ENCODE assay signal across 11 cellular contexts in the genomic region with DNA sequence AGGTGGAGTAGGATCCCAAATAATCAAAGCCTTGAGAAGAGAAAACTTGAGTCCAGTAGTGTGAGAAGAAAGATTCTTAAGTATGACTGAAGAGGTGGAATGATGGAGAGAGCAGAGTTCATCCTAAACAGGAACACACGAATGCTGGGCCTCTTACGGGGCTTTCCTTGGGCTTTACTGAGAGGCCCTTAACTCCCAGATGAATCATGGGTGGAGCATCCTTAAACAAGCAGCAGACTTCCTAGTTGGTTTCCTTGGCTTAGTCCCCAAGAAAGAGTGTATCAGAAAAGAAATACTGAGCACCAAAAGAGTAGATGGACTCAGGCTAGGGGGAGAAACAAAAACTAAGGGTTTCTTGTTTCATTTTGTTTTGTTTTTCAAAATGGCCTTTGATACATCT.
DNase-seq lines count a peak whose midpoint lies in the region; ATAC-seq and TF ChIP-seq lines count a peak whose summit lies in the region.
"Had no signal": no experiment of that assay in that cellular context is flagged by ENCODE, and none has a peak within 500 bp of the region (broad histone marks: within the 10 kb centered on the region; RNA-seq: fewer than 3 reads in every experiment).

No MANE protein-coding gene starts in this region.

- in situ Hi-C loops in GM23248 (cut with MboI): no loop called here

- H2BK20ac ChIP-seq in H9 (ENCODE audit: low read depth, low read length, poor library complexity, severe bottlenecking): no peak overlapping the region

- H3K27me3 Mint-ChIP-seq in H9 (ENCODE audit: low read depth): no peaks in the 10 kb centered on the region
- no peaks in the 10 kb centered on the region for H3K27me3 Mint-ChIP-seq in natural killer cell treated with Interleukin-12 subunit alpha and Interleukin-12 subunit beta and Interleukin-15 and Interleukin-18, amount 100 ng/mL, for 72 hours

- H3K27me3 ChIP-seq in GM23248 (replicated peaks; ENCODE audit: insufficient read depth): no peaks in the 10 kb centered on the region
- no peaks in the 10 kb centered on the region for H3K27me3 ChIP-seq in right cardiac atrium (ENCODE audit: control insufficient read depth, insufficient read depth)
- no peaks in the 10 kb centered on the region for H3K27me3 ChIP-seq in spleen (replicated peaks in 1 of 7)
- H3K27me3 ChIP-seq in H9 (ENCODE audit: insufficient read depth, low read length): no peaks in the 10 kb centered on the region
- H3K27me3 ChIP-seq in testis: no peaks in the 10 kb centered on the region
- H3K27me3 ChIP-seq: colonic mucosa had no signal

- H3K18ac ChIP-seq in H9 (ENCODE audit: insufficient read length, low read depth, low read length): no peak overlapping the region

- H3K4me1 ChIP-seq in GM23248 (ENCODE audit: insufficient read depth) (peaks cover 53% of the 10 kb centered on the region), right cardiac atrium (ENCODE audit: control insufficient read depth, insufficient read depth, low read length) (peaks cover 15% of the 10 kb centered on the region), spleen (peaks cover 0 to 38% (median 17%) of the 10 kb centered on the region in 6 donors), H9 (ENCODE audit: insufficient read depth, low read length) (peaks cover 15% of the 10 kb centered on the region; the same call in 1 of the 2 replicates), testis (peaks cover 12% of the 10 kb centered on the region)
- H3K4me1 ChIP-seq: colonic mucosa had no signal

- H3K23ac ChIP-seq in H9 (ENCODE audit: insufficient read length, low read depth, low read length): no peak overlapping the region

- H2BK120ac ChIP-seq in H9 (ENCODE audit: low read depth, low read length, poor library complexity, severe bottlenecking): no peak overlapping the region

- H4K20me1 ChIP-seq in GM23248 (ENCODE audit: insufficient read depth): no peaks in the 10 kb centered on the region
- H4K20me1 ChIP-seq in H9 (ENCODE audit: control insufficient read depth, insufficient read depth, insufficient read length): no peaks in the 10 kb centered on the region

- peaks cover 5 to 9% (median 6%) of the 10 kb centered on the region in 3 experiments; a peak in 5 of 7 replicates for H3K36me3 Mint-ChIP-seq in H9 (ENCODE audit: insufficient read depth in 1 of 3, low read depth in 3 of 3)
- peaks cover 13% of the 10 kb centered on the region for H3K36me3 Mint-ChIP-seq in natural killer cell treated with Interleukin-12 subunit alpha and Interleukin-12 subunit beta and Interleukin-15 and Interleukin-18, amount 100 ng/mL, for 72 hours

- intact Hi-C loops in right cardiac atrium (cut with DNase I) (loop anchor here in 1 of 4 donors (10.0 kb wide), 1 partner anchor 148 kb away; a partner anchor contains a TSS), spleen (cut with DNase I; ENCODE audit: low total_unique reads) (no loop called here), testis (cut with DNase I; ENCODE audit: low total_unique reads) (no loop called here)

- peak; percentile 93 for DNase-seq in GM23248
- DNase-seq in caudate nucleus (lab: John Stamatoyannopoulos, UW): no peak
- no peak for DNase-seq in right cardiac atrium
- DNase-seq in spleen: no peak
- DNase-seq in activated T-cell treated with anti-CD3 and anti-CD28 coated beads, Interleukin-2, amount 50 U/mL, for 48 hours: no peak
- no peak for DNase-seq in H9
- no peak for DNase-seq in natural killer cell treated with Interleukin-12 subunit alpha and Interleukin-12 subunit beta and Interleukin-15 and Interleukin-18, amount 100 ng/mL, for 72 hours (ENCODE audit: low spot score)
- no peak for DNase-seq in testis
- DNase-seq: activated T-cell treated with anti-CD3 and anti-CD28 coated beads for 4 hours, colonic mucosa, DND-41 had no signal

- H3K27ac Mint-ChIP-seq in H9: peak overlapping the region in 1 of 3 experiments; percentile 3; a peak in 1 of 7 replicates
- no peak overlapping the region for H3K27ac Mint-ChIP-seq in natural killer cell treated with Interleukin-12 subunit alpha and Interleukin-12 subunit beta and Interleukin-15 and Interleukin-18, amount 100 ng/mL, for 72 hours

- no peak overlapping the region for H3K56ac ChIP-seq in H9 (ENCODE audit: insufficient read length, low read depth, low read length)

- no peak overlapping the region for H2BK15ac ChIP-seq in H9 (ENCODE audit: low read depth, low read length)

- no peaks in the 10 kb centered on the region for H3K79me1 ChIP-seq in H9 (ENCODE audit: insufficient read depth, low read depth, low read length, poor library complexity, severe bottlenecking)

- no peak overlapping the region for H3K14ac ChIP-seq in H9 (ENCODE audit: insufficient read depth, low read length)

- ATAC-seq in right cardiac atrium: peak; percentile 53 to 80
- ATAC-seq in natural killer cell treated with Interleukin-12 subunit alpha and Interleukin-12 subunit beta and Interleukin-15 and Interleukin-18, amount 100 ng/mL, for 72 hours: no peak

- TF ChIP-seq CTCF in spleen (IDR thresholded peaks at IDR 0.05 in 8 of 11, conservative IDR thresholded peaks at IDR 0.05 in 3 of 11) (no peak), H9 (conservative IDR thresholded peaks at IDR 0.05) (no peak), testis (IDR thresholded peaks at IDR 0.05) (no peak)

- no peak overlapping the region for H2AK5ac ChIP-seq in H9 (ENCODE audit: insufficient read length, low read length)

- H3K4me2 ChIP-seq in GM23248 (ENCODE audit: unreplicated experiment) (peak overlapping the region; percentile 72), H9 (ENCODE audit: insufficient read depth, insufficient read length, low read length) (no peak overlapping the region)

- H3K36me3 ChIP-seq in GM23248 (ENCODE audit: low read depth) (peaks cover 14% of the 10 kb centered on the region), spleen (peaks cover 0 to 37% (median 8%) of the 10 kb centered on the region in 6 donors), testis (ENCODE audit: low read depth, missing control alignments) (no peaks in the 10 kb centered on the region)
- H3K36me3 ChIP-seq: colonic mucosa had no signal

- peak overlapping the region; percentile 42; the same call in 1 of the 2 replicates for H2AFZ ChIP-seq in GM23248
- H2AFZ ChIP-seq in H9 (ENCODE audit: low read length): no peak overlapping the region

- H3K4me3 Mint-ChIP-seq in H9: no peak overlapping the region
- no peak overlapping the region for H3K4me3 Mint-ChIP-seq in natural killer cell treated with Interleukin-12 subunit alpha and Interleukin-12 subunit beta and Interleukin-15 and Interleukin-18, amount 100 ng/mL, for 72 hours

- H2BK5ac ChIP-seq in H9 (ENCODE audit: insufficient read length, low read length): no peak overlapping the region

- TF ChIP-seq POLR2A in spleen (IDR thresholded peaks at IDR 0.05): no peak
- no peak for TF ChIP-seq POLR2A in testis (IDR thresholded peaks at IDR 0.05)

- H2BK12ac ChIP-seq in H9 (ENCODE audit: insufficient read length, low read depth, low read length): no peak overlapping the region

- H3K4me1 Mint-ChIP-seq in H9: peaks cover 60 to 69% of the 10 kb centered on the region in 2 experiments
- peaks cover 3 to 5% of the 10 kb centered on the region in 2 donors for H3K4me1 Mint-ChIP-seq in natural killer cell treated with Interleukin-12 subunit alpha and Interleukin-12 subunit beta and Interleukin-15 and Interleukin-18, amount 100 ng/mL, for 72 hours (ENCODE audit: low read depth in 2 of 2)

- H3K4ac ChIP-seq in H9 (ENCODE audit: low read depth, low read length): no peak overlapping the region

- H4K5ac ChIP-seq in H9 (ENCODE audit: insufficient read length, low read depth, low read length): no peak overlapping the region

- H3K79me2 ChIP-seq in GM23248 (ENCODE audit: insufficient read depth) (no peaks in the 10 kb centered on the region), H9 (ENCODE audit: insufficient read depth, low read length) (no peaks in the 10 kb centered on the region)

- H3K9me3 Mint-ChIP-seq in H9: no peaks in the 10 kb centered on the region
- no peaks in the 10 kb centered on the region for H3K9me3 Mint-ChIP-seq in natural killer cell treated with Interleukin-12 subunit alpha and Interleukin-12 subunit beta and Interleukin-15 and Interleukin-18, amount 100 ng/mL, for 72 hours

- H3K4me3 ChIP-seq in GM23248 (0 out of 2 replicates have a peak overlapping the region, but pooled peaks have one; percentile 8), right cardiac atrium (ENCODE audit: low read length) (no peak overlapping the region), spleen (no peak overlapping the region), testis (no peak overlapping the region)
- H3K4me3 ChIP-seq: colonic mucosa had no signal

- H3T11ph ChIP-seq in H9 (ENCODE audit: low read length): no peak overlapping the region

- H3K9me3 ChIP-seq in GM23248 (ENCODE audit: low read depth) (no peaks in the 10 kb centered on the region), right cardiac atrium (ENCODE audit: control insufficient read depth, low read length) (no peaks in the 10 kb centered on the region), spleen (no peaks in the 10 kb centered on the region), H9 (ENCODE audit: control insufficient read depth, low read depth, low read length) (no peaks in the 10 kb centered on the region), testis (no peaks in the 10 kb centered on the region)
- H3K9me3 ChIP-seq: colonic mucosa had no signal

- H3K9ac ChIP-seq in GM23248 (peak overlapping the region; percentile 57), H9 (ENCODE audit: extremely low read depth, insufficient read length, low read length) (no peak overlapping the region)

- H3K23me2 ChIP-seq in H9 (ENCODE audit: insufficient read length, low read depth, low read length, poor library complexity, severe bottlenecking): no peaks in the 10 kb centered on the region

- no peak overlapping the region for H4K8ac ChIP-seq in H9 (replicated peaks; ENCODE audit: insufficient read length, low read depth, low read length)

- H3K9me2 ChIP-seq in GM23248 (ENCODE audit: insufficient read depth): no peaks in the 10 kb centered on the region

- H4K91ac ChIP-seq in H9 (ENCODE audit: insufficient read length, low read depth, low read length): no peak overlapping the region

- H3K27ac ChIP-seq in GM23248: peak overlapping the region; percentile 87
- H3K27ac ChIP-seq in caudate nucleus (ENCODE audit: low read depth, low read length): peak overlapping the region; percentile 69
- H3K27ac ChIP-seq in right cardiac atrium (ENCODE audit: low read length): peak overlapping the region; percentile 92
- H3K27ac ChIP-seq in spleen: peak overlapping the region in 5 of 8 donors; percentile 9 to 60 (median 48)
- no peak overlapping the region for H3K27ac ChIP-seq in H9 (ENCODE audit: insufficient read length, low read depth, low read length)
- peak overlapping the region in 1 of 2 donors; percentile 36 for H3K27ac ChIP-seq in testis

- peaks cover 43% of the 10 kb centered on the region for H3F3A ChIP-seq in GM23248 (ENCODE audit: insufficient read depth)

- 3 to 5% methylated on average over 2 of the region's 2 CpGs for WGBS in GM23248 (ENCODE audit: low coverage in 1 of 2, low lambda C conversion rate in 2 of 2, missing lambda C conversion rate in 2 of 2), 2 experiments
- WGBS in right cardiac atrium: 27% methylated on average over 2 of the region's 2 CpGs
- 55 to 83% (median 68%) methylated on average over 2 of the region's 2 CpGs for WGBS in spleen, 5 donors
- no CpG with 5 or more reads among the region's 2 CpGs for WGBS in H9 (ENCODE audit: extremely low coverage, insufficient read length, low lambda C conversion rate)
- WGBS in testis, 2 donors: 38 to 44% methylated on average over 2 of the region's 2 CpGs

Comparison
In these comparisons a context has a peak if more than half of its experiments do, and no peak if none do; other contexts are left out.
1. ATAC-seq: peak in right cardiac atrium (2 of 2); none in natural killer cell treated with Interleukin-12 subunit alpha and Interleukin-12 subunit beta and Interleukin-15 and Interleukin-18, amount 100 ng/mL, for 72 hours (0 of 2).